Comparison of ENCODE assay signal across 10 cellular contexts in genomic region chr11:73981051-73981805, GRCh38. TPM values are rescaled to one million over a fixed set of nuclear protein-coding genes. Genes with fewer than 3 reads are reported as not detected.
A peak's percentile ranks its signal among the peaks of the same experiment; 100 is the strongest.
DNase-seq lines count a peak whose midpoint lies in the region; ATAC-seq, FAIRE-seq and TF ChIP-seq lines count a peak whose summit lies in the region.
"Had no signal": no experiment of that assay in that cellular context is flagged by ENCODE, and none has a peak within 500 bp of the region (broad histone marks: within the 10 kb centered on the region; RNA-seq: fewer than 3 reads in every experiment).

No MANE protein-coding gene starts in this region.

- no peaks in the 10 kb centered on the region for H3F3A ChIP-seq in PC-3 (ENCODE audit: low read length, unreplicated experiment)

- H4K20me1 ChIP-seq in PC-3 (ENCODE audit: low read length) = no peaks in the 10 kb centered on the region

- H3K79me2 ChIP-seq in PC-3 (ENCODE audit: low read length) = peaks cover 8% of the 10 kb centered on the region; the same call in 1 of the 2 replicates

- no peak overlapping the region for H3K27ac ChIP-seq in PC-3 (ENCODE audit: low read length)
- no peak overlapping the region for H3K27ac ChIP-seq in esophagus (ENCODE audit: low read depth in 2 of 2, low read length in 1 of 2)

- TF ChIP-seq POLR2A in GM12892 (IDR thresholded peaks at IDR 0.05; ENCODE audit: low read depth, low read length) = no peak

- peak overlapping the region; percentile 100 for H3K4me2 ChIP-seq in PC-3 (ENCODE audit: low read length)

- H3K9me3 ChIP-seq in PC-3 (ENCODE audit: low read length) = no peaks in the 10 kb centered on the region
- H3K9me3 ChIP-seq in esophagus (ENCODE audit: control insufficient read depth in 2 of 2, insufficient read depth in 1 of 2, low read depth in 1 of 2, low read length in 1 of 2) = no peaks in the 10 kb centered on the region
- no peaks in the 10 kb centered on the region for H3K9me3 ChIP-seq in MG63
- H3K9me3 ChIP-seq: pancreas had no signal

- H2AFZ ChIP-seq in PC-3 (ENCODE audit: low read length) = no peak overlapping the region

- H3K9me2 ChIP-seq in PC-3 (replicated peaks; ENCODE audit: low read length) = no peaks in the 10 kb centered on the region

- H3K27me3 ChIP-seq in PC-3 (ENCODE audit: low read length) (no peaks in the 10 kb centered on the region), esophagus (ENCODE audit: control insufficient read depth in 1 of 2, insufficient read depth in 2 of 2, low read length in 2 of 2) (no peaks in the 10 kb centered on the region), MG63 (no peaks in the 10 kb centered on the region)
- H3K27me3 ChIP-seq: pancreas had no signal

- POLR2A ChIA-PET in PC-3 (lab: Charles Lee; ENCODE audit: unreplicated experiment) = interaction anchor here (0.5 kb wide), 1 partner anchor 85 kb away, joined by 8 read pairs; no protein-coding TSS in a partner anchor

- 65 to 78% methylated on average over 12 to 13 of the region's 13 CpGs for WGBS in esophagus, 2 donors

- peaks cover 28% of the 10 kb centered on the region for H3K4me1 ChIP-seq in PC-3 (ENCODE audit: insufficient read depth, low read length)
- H3K4me1 ChIP-seq in esophagus (ENCODE audit: control insufficient read depth in 2 of 2, insufficient read depth in 2 of 2, low read length in 1 of 2) = no peaks in the 10 kb centered on the region

- peak; percentile 36 for FAIRE-seq in GM12892 (lab: Jason Lieb, UNC)
- FAIRE-seq: pancreas had no signal

- H3K36me3 ChIP-seq in PC-3 (ENCODE audit: low read depth, low read length) (peaks cover 15% of the 10 kb centered on the region), esophagus (ENCODE audit: control insufficient read depth in 2 of 2, insufficient read depth in 2 of 2, low read length in 1 of 2) (no peaks in the 10 kb centered on the region), MG63 (no peaks in the 10 kb centered on the region; the same call in none of the 2 replicates)
- H3K36me3 ChIP-seq: pancreas had no signal

- H3K9ac ChIP-seq in PC-3 (ENCODE audit: low read length) = no peak overlapping the region

- CTCF ChIA-PET in PC-3 (lab: Charles Lee) = no interaction called here

- no peak for ATAC-seq in PC-3
- no peak for ATAC-seq in sciatic nerve
- no peak for ATAC-seq in GM21786 (IDR thresholded peaks at IDR 0.05; ENCODE audit: unreplicated experiment)
- ATAC-seq in GM18870 (IDR thresholded peaks at IDR 0.05; ENCODE audit: unreplicated experiment) = no peak

- DNase-seq in GM12892 (ENCODE audit: insufficient read length) (no peak), PC-3 (no peak), sciatic nerve (ENCODE audit: low spot score) (peak; percentile 41), MG63 (no peak), DMS53 treated with DMSO at 0.1 percent for 48 hours (lab: John Stamatoyannopoulos, UW; ENCODE audit: unreplicated experiment) (no peak)
- DNase-seq: NCI-H1694 had no signal

- intact Hi-C loops in PC-3 (cut with micrococcal nuclease) (loop anchor here (10.0 kb wide), 1 partner anchor 194 kb away; the partner anchor contains the start of genes C2CD3 and PPME1), sciatic nerve (cut with DNase I) (no loop called here)

- no peak overlapping the region; the same call in 1 of the 2 replicates for H3K4me3 ChIP-seq in PC-3 (ENCODE audit: low read length)
- H3K4me3 ChIP-seq in esophagus (ENCODE audit: low read depth in 1 of 2, low read length in 2 of 2) = peak overlapping the region; percentile 49 to 53
- no peak overlapping the region for H3K4me3 ChIP-seq in MG63

- no peak for TF ChIP-seq CTCF in PC-3 (conservative IDR thresholded peaks at IDR 0.05; ENCODE audit: low read depth, low read length)

- no TSS peak for BruUV-seq in PC-3 (replicated peaks; lab: Mats Ljungman, UMichigan)

RNA-seq across cellular contexts. Expression of gene UCP2, which starts 1.4 kb away (rescaled TPM):
- polyA plus RNA-seq in GM12892 (2012; ENCODE audit: missing spikeins) = 83.0 TPM
- 6.4 and 11.9 TPM in 2 replicates for total RNA-seq in PC-3 (2014; rRNA removed)
- 1 to 10 TPM; 3.0 to 5.0 TPM for polyA plus RNA-seq in esophagus
- total RNA-seq in sciatic nerve = 43.1 TPM
- total RNA-seq in MG63 (2014; rRNA removed; shearing (Covaris generic); ENCODE audit: low replicate concordance) = 2.3 TPM in 1 of 2 replicates, not detected in the other

RNA-seq across cellular contexts. Expression of gene UCP3, which starts 27.7 kb away (rescaled TPM):
- 0.74 TPM for polyA plus RNA-seq in GM12892 (2012; ENCODE audit: missing spikeins)
- 1.2 and 1.8 TPM in 2 replicates for total RNA-seq in PC-3 (2014; rRNA removed)
- polyA plus RNA-seq in esophagus = 1 to 10 TPM in 1 of 2 donors, under 1 TPM in 1; 0.41 to 1.4 TPM
- 2.6 TPM for total RNA-seq in sciatic nerve
- total RNA-seq in MG63 (2014; rRNA removed; shearing (Covaris generic); ENCODE audit: low replicate concordance) = not detected in 2 replicates

RNA-seq across cellular contexts. Expression of gene DNAJB13, which starts 30.4 kb away (rescaled TPM):
- 0.28 TPM for polyA plus RNA-seq in GM12892 (2012; ENCODE audit: missing spikeins)
- total RNA-seq in PC-3 (2014; rRNA removed) = 0.29 and 0.46 TPM in 2 replicates
- polyA plus RNA-seq in esophagus = not detected
- total RNA-seq in sciatic nerve = 0.62 TPM
- total RNA-seq in MG63 (2014; rRNA removed; shearing (Covaris generic); ENCODE audit: low replicate concordance) = 0.79 TPM in 1 of 2 replicates, not detected in the other

Comparison
In these comparisons a context has a peak if more than half of its experiments do, and no peak if none do; other contexts are left out.
1. H3K4me3 ChIP-seq: peak in esophagus (2 of 2); none in PC-3 (single experiment) and MG63 (single experiment).